Comparison of ENCODE assay signal across 8 cellular contexts in the genomic region with DNA sequence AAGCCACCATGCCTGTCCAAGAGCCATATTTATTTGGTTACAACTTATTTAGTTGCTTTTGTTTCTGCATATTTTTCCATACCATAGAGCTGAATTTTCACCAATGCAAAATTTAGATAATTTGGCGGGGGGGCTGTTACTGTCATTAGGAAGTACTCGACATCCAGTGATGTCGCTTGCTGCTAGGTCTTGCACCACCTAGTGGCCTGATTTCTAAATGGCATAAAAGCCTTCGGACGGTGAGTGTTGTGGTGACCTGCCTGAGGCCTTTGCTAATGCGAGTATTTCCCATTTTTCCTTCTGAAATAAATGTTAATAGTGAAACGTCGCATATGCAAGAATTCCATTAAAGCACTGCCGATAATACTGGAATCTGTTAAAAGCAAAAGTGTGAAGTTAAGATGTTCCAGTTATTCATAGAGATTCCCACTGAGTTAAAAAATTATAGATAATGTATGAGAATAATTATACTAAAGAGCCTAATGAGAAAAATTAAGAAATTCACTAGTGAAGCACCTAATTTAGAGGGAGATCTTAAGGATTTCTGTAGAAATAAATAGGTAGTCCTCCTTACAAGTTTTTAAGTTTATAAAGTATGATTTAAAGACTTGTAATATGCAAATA.
A peak's percentile ranks its signal among the peaks of the same experiment; 100 is the strongest.
DNase-seq lines count a peak whose midpoint lies in the region; ATAC-seq and TF ChIP-seq lines count a peak whose summit lies in the region.

No MANE protein-coding gene starts in this region.

- no peaks in the 10 kb centered on the region for H3K27me3 Mint-ChIP-seq in activated T-helper 2 cell treated with anti-CD3 and anti-CD28 coated beads, Interferon-gamma antibody, Interleukin-2, Interleukin-4, amounts not matched to agents 10 μg/mL and 5 μg/mL and 100 μg/mL, durations not matched to agents 14 hours and 24 hours and 36 hours (ENCODE audit: low read depth)

- no peaks in the 10 kb centered on the region; the same call in 1 of the 2 replicates for H4K20me1 ChIP-seq in OCI-LY7 (ENCODE audit: insufficient read depth, low read length)

- H3K4me2 ChIP-seq in OCI-LY7 (ENCODE audit: low read length), result no peak overlapping the region

- intact Hi-C loops in OCI-LY7 (cut with micrococcal nuclease; ENCODE audit: unreplicated experiment) (no loop called here), sigmoid colon (cut with DNase I) (no loop called here)
- intact Hi-C loops in activated T-helper 2 cell treated with anti-CD3 and anti-CD28 coated beads, Interferon-gamma antibody, Interleukin-2, Interleukin-4, amounts not matched to agents 10 μg/mL and 5 μg/mL and 100 μg/mL, durations not matched to agents 14 hours and 24 hours and 36 hours (cut with micrococcal nuclease), result no loop called here

- no peaks in the 10 kb centered on the region for H3K9me2 ChIP-seq in OCI-LY7 (ENCODE audit: insufficient read depth, low read length)

- peaks cover 77% of the 10 kb centered on the region for H3K36me3 ChIP-seq in OCI-LY7 (ENCODE audit: insufficient read depth, low read length)
- peaks cover 0 to 53% (median 23%) of the 10 kb centered on the region in 4 donors for H3K36me3 ChIP-seq in sigmoid colon

- H3K9me3 ChIP-seq in OCI-LY7 (ENCODE audit: low read length), result no peaks in the 10 kb centered on the region
- H3K9me3 ChIP-seq in sigmoid colon, result no peaks in the 10 kb centered on the region

- TF ChIP-seq CTCF in OCI-LY7 (conservative IDR thresholded peaks at IDR 0.05; ENCODE audit: low read length) (peak; percentile 96), sigmoid colon (IDR thresholded peaks at IDR 0.05) (peak; percentile 12 to 81 (median 50))

- peaks cover 46% of the 10 kb centered on the region for H3K36me3 Mint-ChIP-seq in activated T-helper 2 cell treated with anti-CD3 and anti-CD28 coated beads, Interferon-gamma antibody, Interleukin-2, Interleukin-4, amounts not matched to agents 10 μg/mL and 5 μg/mL and 100 μg/mL, durations not matched to agents 14 hours and 24 hours and 36 hours (ENCODE audit: low read depth)

- H3K4me1 Mint-ChIP-seq in activated T-helper 2 cell treated with anti-CD3 and anti-CD28 coated beads, Interferon-gamma antibody, Interleukin-2, Interleukin-4, amounts not matched to agents 10 μg/mL and 5 μg/mL and 100 μg/mL, durations not matched to agents 14 hours and 24 hours and 36 hours (ENCODE audit: low read depth), result no peaks in the 10 kb centered on the region

- H3K27ac ChIP-seq in OCI-LY7 (ENCODE audit: low read depth, low read length, poor library complexity, severe bottlenecking), result no peak overlapping the region
- no peak overlapping the region for H3K27ac ChIP-seq in sigmoid colon

- CTCF ChIA-PET in OCI-LY7 (lab: Charles Lee; ENCODE audit: unreplicated experiment), result no interaction called here

- no peak overlapping the region for H2AFZ ChIP-seq in OCI-LY7 (ENCODE audit: low read length)

- no peaks in the 10 kb centered on the region for H3K27me3 ChIP-seq in sigmoid colon

- H3K4me3 ChIP-seq in OCI-LY7 (ENCODE audit: low read depth, low read length, poor library complexity, severe bottlenecking), result no peak overlapping the region
- no peak overlapping the region for H3K4me3 ChIP-seq in sigmoid colon

- H3K9me3 Mint-ChIP-seq in activated T-helper 2 cell treated with anti-CD3 and anti-CD28 coated beads, Interferon-gamma antibody, Interleukin-2, Interleukin-4, amounts not matched to agents 10 μg/mL and 5 μg/mL and 100 μg/mL, durations not matched to agents 14 hours and 24 hours and 36 hours, result no peaks in the 10 kb centered on the region

- POLR2A ChIA-PET in OCI-LY7 (lab: Charles Lee), result interaction anchor here (1.1 kb wide), 1 partner anchor 11 kb away, joined by 3 read pairs; no protein-coding TSS in a partner anchor

- ATAC-seq in GM18502 (IDR thresholded peaks at IDR 0.05; ENCODE audit: poor library complexity, unreplicated experiment), result peak; percentile 75
- peak; percentile 82 for ATAC-seq in HG03460 (IDR thresholded peaks at IDR 0.05; ENCODE audit: unreplicated experiment)
- ATAC-seq in HG03039 (IDR thresholded peaks at IDR 0.05; ENCODE audit: unreplicated experiment), result no peak

- no peak overlapping the region for H3K4me3 Mint-ChIP-seq in activated T-helper 2 cell treated with anti-CD3 and anti-CD28 coated beads, Interferon-gamma antibody, Interleukin-2, Interleukin-4, amounts not matched to agents 10 μg/mL and 5 μg/mL and 100 μg/mL, durations not matched to agents 14 hours and 24 hours and 36 hours (ENCODE audit: low read depth)

- 34 to 41% methylated on average over 9 of the region's 9 CpGs for WGBS in sigmoid colon, 2 donors

- TF ChIP-seq POLR2A in sigmoid colon (IDR thresholded peaks at IDR 0.05), result no peak

- no peak for TF ChIP-seq EP300 in sigmoid colon (IDR thresholded peaks at IDR 0.05)

- H3K27ac Mint-ChIP-seq in activated T-helper 2 cell treated with anti-CD3 and anti-CD28 coated beads, Interferon-gamma antibody, Interleukin-2, Interleukin-4, amounts not matched to agents 10 μg/mL and 5 μg/mL and 100 μg/mL, durations not matched to agents 14 hours and 24 hours and 36 hours, result peak overlapping the region; percentile 17

- no peaks in the 10 kb centered on the region for H3K79me2 ChIP-seq in OCI-LY7 (ENCODE audit: insufficient read depth, low read depth, low read length)

- H3K4me1 ChIP-seq in OCI-LY7 (ENCODE audit: insufficient read depth, low read length, poor library complexity, severe bottlenecking) (no peaks in the 10 kb centered on the region), sigmoid colon (no peaks in the 10 kb centered on the region)

- TSS peak; percentile 18 for BruUV-seq in OCI-LY7 (replicated peaks; lab: Mats Ljungman, UMichigan)

- peak; percentile 65 for DNase-seq in AG08396 (ENCODE audit: low spot score)
- peak; percentile 72 for DNase-seq in OCI-LY7 (ENCODE audit: low spot score)
- no peak for DNase-seq in activated T-helper 2 cell treated with anti-CD3 and anti-CD28 coated beads, Interferon-gamma antibody, Interleukin-2, Interleukin-4, amounts not matched to agents 10 μg/mL and 5 μg/mL and 100 μg/mL, durations not matched to agents 14 hours and 24 hours and 36 hours (ENCODE audit: low spot score)
- peak; percentile 30 for DNase-seq in globus pallidus (ENCODE audit: low spot score)
- no peak for DNase-seq in sigmoid colon

Comparison
In these comparisons a context has a peak if more than half of its experiments do, and no peak if none do; other contexts are left out.
1. DNase-seq: peak in AG08396 (single experiment), OCI-LY7 (single experiment) and globus pallidus (single experiment); none in activated T-helper 2 cell treated with anti-CD3 and anti-CD28 coated beads, Interferon-gamma antibody, Interleukin-2, Interleukin-4, amounts not matched to agents 10 μg/mL and 5 μg/mL and 100 μg/mL, durations not matched to agents 14 hours and 24 hours and 36 hours (single experiment) and sigmoid colon (single experiment).